ENCODE assay signal across 17 cellular contexts in the genomic region with DNA sequence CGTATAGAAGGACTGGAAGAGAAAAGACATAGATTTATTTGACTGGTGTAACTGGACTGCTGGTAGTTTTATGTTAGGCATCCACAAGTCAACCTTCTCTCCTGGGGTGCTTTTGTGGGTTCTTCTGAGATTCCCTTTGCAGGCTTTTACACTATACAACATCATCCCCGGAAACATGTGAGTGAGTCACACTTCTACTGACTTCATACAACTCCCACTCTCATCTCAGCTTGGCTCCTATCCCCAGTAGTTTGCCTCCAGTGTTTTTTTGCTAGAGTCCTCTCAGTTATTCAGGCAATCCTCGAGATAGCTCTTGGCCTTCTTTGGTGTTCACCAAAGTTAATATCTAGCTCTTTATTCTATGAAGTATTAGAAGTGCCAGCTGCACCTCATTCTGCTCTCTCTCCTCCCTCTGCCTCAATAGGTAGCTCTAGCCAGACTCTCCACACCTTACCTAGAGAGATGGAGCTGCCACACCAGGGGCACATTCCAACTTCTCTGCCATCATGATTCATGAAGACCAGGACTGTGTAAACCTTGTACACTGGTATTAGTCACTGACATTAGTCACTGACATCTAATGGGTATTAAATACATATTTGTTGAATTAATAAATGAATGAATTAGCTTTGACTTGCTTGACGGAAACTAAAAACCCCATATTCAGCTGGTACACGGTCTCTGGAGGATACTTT.
DNase-seq lines count a peak whose midpoint lies in the region; ATAC-seq and TF ChIP-seq lines count a peak whose summit lies in the region.
"Had no signal": no experiment of that assay in that cellular context is flagged by ENCODE, and none has a peak within 500 bp of the region (broad histone marks: within the 10 kb centered on the region; RNA-seq: fewer than 3 reads in every experiment).

No MANE protein-coding gene starts in this region.

- peak; percentile 96 for ATAC-seq in RWPE2 (ENCODE audit: low read depth)
- ATAC-seq in stimulated activated memory B cell treated with anti-CD40 and anti-IgM and Interleukin-4, amounts not matched to agents 10 μg/mL and 1 μg/mL and 100 μg/mL, for 72 hours = peak; percentile 40
- ATAC-seq in body of pancreas = no peak
- no peak for ATAC-seq in HG03571 (IDR thresholded peaks at IDR 0.05; ENCODE audit: unreplicated experiment)
- ATAC-seq: gastroesophageal sphincter, K562, natural killer cell had no signal

- no peaks in the 10 kb centered on the region for H3K4me1 Mint-ChIP-seq in stimulated activated memory B cell treated with anti-CD40 and anti-IgM and Interleukin-4, amounts not matched to agents 10 μg/mL and 1 μg/mL and 100 μg/mL, for 72 hours
- H3K4me1 Mint-ChIP-seq: activated B cell treated with CpG ODN at 0.5 μM for 24 hours, endodermal cell, natural killer cell had no signal

- H3K9me3 ChIP-seq in RWPE2 (ENCODE audit: severe bottlenecking) = no peaks in the 10 kb centered on the region
- H3K9me3 ChIP-seq in body of pancreas = no peaks in the 10 kb centered on the region
- H3K9me3 ChIP-seq: gastroesophageal sphincter, spleen, thyroid gland had no signal

- in situ Hi-C loops in G401 (cut with HindIII; ENCODE audit: low sequenced_read_pairs) = no loop called here

- intact Hi-C loops in body of pancreas (cut with DNase I) = no loop called here

- H3K27me3 ChIP-seq in RWPE2 (ENCODE audit: insufficient read depth, poor library complexity, severe bottlenecking) (no peaks in the 10 kb centered on the region), body of pancreas (no peaks in the 10 kb centered on the region)
- H3K27me3 ChIP-seq: gastroesophageal sphincter, spleen, thyroid gland had no signal

- no peak overlapping the region for H3K4me3 ChIP-seq in RWPE2 (ENCODE audit: severe bottlenecking)
- no peak overlapping the region for H3K4me3 ChIP-seq in fibroblast of the aortic adventitia (ENCODE audit: low read depth, low read length)
- no peak overlapping the region for H3K4me3 ChIP-seq in body of pancreas
- H3K4me3 ChIP-seq: gastroesophageal sphincter, K562, spleen, thyroid gland had no signal

- H3K4me1 ChIP-seq in RWPE2 (ENCODE audit: insufficient read depth, poor library complexity, severe bottlenecking) (peaks cover 55% of the 10 kb centered on the region), body of pancreas (no peaks in the 10 kb centered on the region)
- H3K4me1 ChIP-seq: gastroesophageal sphincter, spleen, thyroid gland had no signal

- no peaks in the 10 kb centered on the region for H3K9me3 Mint-ChIP-seq in stimulated activated memory B cell treated with anti-CD40 and anti-IgM and Interleukin-4, amounts not matched to agents 10 μg/mL and 1 μg/mL and 100 μg/mL, for 72 hours
- H3K9me3 Mint-ChIP-seq: activated B cell treated with CpG ODN at 0.5 μM for 24 hours had no signal

- no peaks in the 10 kb centered on the region for H3K36me3 Mint-ChIP-seq in stimulated activated memory B cell treated with anti-CD40 and anti-IgM and Interleukin-4, amounts not matched to agents 10 μg/mL and 1 μg/mL and 100 μg/mL, for 72 hours
- H3K36me3 Mint-ChIP-seq: natural killer cell had no signal

- TF ChIP-seq POLR2A in body of pancreas (IDR thresholded peaks at IDR 0.05) = no peak

- peak; percentile 95 for DNase-seq in HCEC 1CT
- DNase-seq in RWPE2 (ENCODE audit: low spot score) = no peak
- peak; percentile 5 for DNase-seq in fibroblast of the aortic adventitia (ENCODE audit: low read depth)
- DNase-seq in activated CD4-positive, alpha-beta T cell treated with anti-CD3 and anti-CD28 coated beads, Interleukin-2, amount 50 U/mL, for 1 hour = no peak
- DNase-seq in body of pancreas = no peak
- DNase-seq in G401 (ENCODE audit: low spot score) = no peak
- DNase-seq: activated B cell treated with CpG ODN at 0.5 μM for 24 hours, cerebellar nuclear complex, endodermal cell, natural killer cell, spleen, thyroid gland had no signal

- no peak for TF ChIP-seq CTCF in RWPE2 (IDR thresholded peaks at IDR 0.05; ENCODE audit: poor library complexity, severe bottlenecking)
- TF ChIP-seq CTCF in fibroblast of the aortic adventitia (IDR thresholded peaks at IDR 0.05; ENCODE audit: insufficient read depth, low read length) = no peak
- TF ChIP-seq CTCF in body of pancreas (IDR thresholded peaks at IDR 0.05) = no peak

- H3K27ac ChIP-seq in RWPE2 (ENCODE audit: poor library complexity, severe bottlenecking) = peak overlapping the region; percentile 92
- no peak overlapping the region for H3K27ac ChIP-seq in body of pancreas
- H3K27ac ChIP-seq: gastroesophageal sphincter, spleen, thyroid gland had no signal

- H3K36me3 ChIP-seq in RWPE2 (ENCODE audit: low read depth) (no peaks in the 10 kb centered on the region), body of pancreas (replicated peaks in 1 of 2; ENCODE audit: insufficient read depth in 1 of 2, low read depth in 2 of 2) (no peaks in the 10 kb centered on the region)
- H3K36me3 ChIP-seq: gastroesophageal sphincter, spleen, thyroid gland had no signal

- no peaks in the 10 kb centered on the region for H3K27me3 Mint-ChIP-seq in stimulated activated memory B cell treated with anti-CD40 and anti-IgM and Interleukin-4, amounts not matched to agents 10 μg/mL and 1 μg/mL and 100 μg/mL, for 72 hours
- H3K27me3 Mint-ChIP-seq: activated B cell treated with CpG ODN at 0.5 μM for 24 hours, progenitor cell of endocrine pancreas had no signal

- 54 to 64% methylated on average over 5 of the region's 5 CpGs for whole genome bisulfite sequencing in body of pancreas, 2 donors

- H3K27ac Mint-ChIP-seq in stimulated activated memory B cell treated with anti-CD40 and anti-IgM and Interleukin-4, amounts not matched to agents 10 μg/mL and 1 μg/mL and 100 μg/mL, for 72 hours = no peak overlapping the region
- H3K27ac Mint-ChIP-seq: activated B cell treated with CpG ODN at 0.5 μM for 24 hours, endodermal cell, natural killer cell, progenitor cell of endocrine pancreas had no signal

- H3K4me3 Mint-ChIP-seq in stimulated activated memory B cell treated with anti-CD40 and anti-IgM and Interleukin-4, amounts not matched to agents 10 μg/mL and 1 μg/mL and 100 μg/mL, for 72 hours = no peak overlapping the region
- H3K4me3 Mint-ChIP-seq: activated B cell treated with CpG ODN at 0.5 μM for 24 hours, endodermal cell, natural killer cell had no signal

Comparison
In these comparisons a context has a peak if more than half of its experiments do, and no peak if none do; other contexts are left out.
1. DNase-seq: peak in HCEC 1CT (single experiment) and fibroblast of the aortic adventitia (single experiment); none in RWPE2 (single experiment), activated CD4-positive, alpha-beta T cell treated with anti-CD3 and anti-CD28 coated beads, Interleukin-2, amount 50 U/mL, for 1 hour (single experiment), body of pancreas (0 of 4) and G401 (single experiment).
2. ATAC-seq: peak in RWPE2 (single experiment) and stimulated activated memory B cell treated with anti-CD40 and anti-IgM and Interleukin-4, amounts not matched to agents 10 μg/mL and 1 μg/mL and 100 μg/mL, for 72 hours (single experiment); none in body of pancreas (single experiment) and HG03571 (single experiment).